Comparison of ENCODE assay signal across 14 cellular contexts in genomic region chr10:26372513-26373354, GRCh38.
DNase-seq lines count a peak whose midpoint lies in the region; ATAC-seq and TF ChIP-seq lines count a peak whose summit lies in the region.
"Had no signal": no experiment of that assay in that cellular context is flagged by ENCODE, and none has a peak within 500 bp of the region (broad histone marks: within the 10 kb centered on the region; RNA-seq: fewer than 3 reads in every experiment).

No MANE protein-coding gene starts in this region.

- H3K36me3 ChIP-seq in ovary: no peaks in the 10 kb centered on the region

- H3K27me3 ChIP-seq in ovary: no peaks in the 10 kb centered on the region
- peaks cover 0 to 8% (median 0%) of the 10 kb centered on the region in 45 donors for H3K27me3 ChIP-seq in dorsolateral prefrontal cortex

- no peak for TF ChIP-seq EP300 in ovary (IDR thresholded peaks at IDR 0.05)

- ATAC-seq in GM19025 (IDR thresholded peaks at IDR 0.05; ENCODE audit: low read depth, unreplicated experiment) (peak; percentile 45), GM21825 (IDR thresholded peaks at IDR 0.05; ENCODE audit: unreplicated experiment) (peak; percentile 77), HG03342 (IDR thresholded peaks at IDR 0.05; ENCODE audit: unreplicated experiment) (peak; percentile 67), memory B cell (ENCODE audit: low read depth) (no peak)
- ATAC-seq: SK-N-SH treated with all-trans-retinoic acid at 6 μM for 48 hours had no signal

- no peaks in the 10 kb centered on the region for H3K9me3 ChIP-seq in ovary

- 63 to 74% (median 67%) methylated on average over 4 of the region's 4 CpGs for WGBS in ovary, 3 donors

- TF ChIP-seq POLR2A in ovary (IDR thresholded peaks at IDR 0.05): no peak

- no peak for TF ChIP-seq CTCF in ovary (IDR thresholded peaks at IDR 0.05)
- no peak for TF ChIP-seq CTCF in dorsolateral prefrontal cortex (IDR thresholded peaks at IDR 0.05 in 54 of 56, conservative IDR thresholded peaks at IDR 0.05 in 2 of 56; ENCODE audit: low read depth in 1 of 56, partially characterized antibody in 56 of 56)

- H3K4me3 Mint-ChIP-seq in memory B cell: peak overlapping the region; percentile 28
- H3K4me3 Mint-ChIP-seq: endodermal cell had no signal

- no peak overlapping the region for H3K4me3 ChIP-seq in ovary
- no peak overlapping the region for H3K4me3 ChIP-seq in dorsolateral prefrontal cortex

- H3K36me3 Mint-ChIP-seq in memory B cell: peaks cover 1% of the 10 kb centered on the region

- peaks cover 16% of the 10 kb centered on the region for H3K4me1 Mint-ChIP-seq in memory B cell

- intact Hi-C loops in ovary (cut with DNase I): no loop called here
- intact Hi-C loops in dorsolateral prefrontal cortex (cut with DNase I): no loop called here

- DNase-seq in memory B cell (ENCODE audit: low spot score in 2 of 2) (no peak), NCI-H2171 (lab: John Stamatoyannopoulos, UW) (no peak), ovary (no peak), dorsolateral prefrontal cortex (no peak)
- no peak for DNase-seq in activated CD4-positive, alpha-beta T cell treated with anti-CD3 and anti-CD28 coated beads, Interleukin-2, amount 50 U/mL, for 4 hours
- DNase-seq: DMS 273 treated with DMSO at 0.1 percent for 48 hours, endodermal cell, KG1, midbrain, NCI-H446 had no signal

- no peak overlapping the region for H3K27ac ChIP-seq in ovary
- H3K27ac ChIP-seq in dorsolateral prefrontal cortex: no peak overlapping the region

- H3K9me3 Mint-ChIP-seq in memory B cell: no peaks in the 10 kb centered on the region

- peak overlapping the region; percentile 54 for H3K27ac Mint-ChIP-seq in memory B cell
- H3K27ac Mint-ChIP-seq: endodermal cell had no signal

- H3K27me3 Mint-ChIP-seq in memory B cell: no peaks in the 10 kb centered on the region

- no peaks in the 10 kb centered on the region for H3K4me1 ChIP-seq in ovary (ENCODE audit: insufficient read depth)
